10 cellular contexts compared by ENCODE assay signal in the genomic region with DNA sequence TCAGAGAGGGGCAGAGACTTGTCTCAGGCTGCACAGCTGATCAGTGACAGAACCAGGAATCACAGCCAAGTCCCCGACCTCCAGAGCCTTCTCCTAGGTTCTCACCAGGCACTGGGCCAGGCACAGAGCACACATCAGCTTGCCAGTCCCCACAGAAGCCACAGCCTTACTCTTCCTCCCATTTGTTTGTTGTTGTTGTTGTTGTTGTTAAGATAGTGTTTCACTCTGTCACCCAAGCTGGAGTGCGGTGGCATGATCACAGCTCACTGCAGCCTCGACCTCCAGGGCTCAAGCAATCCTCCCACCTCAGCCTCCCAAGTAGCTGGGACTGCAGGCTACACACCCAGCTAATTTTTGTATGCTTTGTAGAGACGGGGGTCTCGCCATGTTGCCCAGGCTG. TPM values are rescaled to one million over a fixed set of nuclear protein-coding genes. Genes with fewer than 3 reads are reported as not detected.
A peak's percentile ranks its signal among the peaks of the same experiment; 100 is the strongest.
DNase-seq lines count a peak whose midpoint lies in the region; ATAC-seq and TF ChIP-seq lines count a peak whose summit lies in the region.
"Had no signal": no experiment of that assay in that cellular context is flagged by ENCODE, and none has a peak within 500 bp of the region (broad histone marks: within the 10 kb centered on the region; RNA-seq: fewer than 3 reads in every experiment).

No MANE protein-coding gene starts in this region.

- ATAC-seq in GM21786 (IDR thresholded peaks at IDR 0.05; ENCODE audit: unreplicated experiment) (no peak), HG02973 (IDR thresholded peaks at IDR 0.05; ENCODE audit: unreplicated experiment) (no peak)
- ATAC-seq: psoas muscle, WTC11 had no signal

- H3K4me2 ChIP-seq in OCI-LY1 (ENCODE audit: low read length) = peak overlapping the region; percentile 46
- H3K4me2 ChIP-seq in osteoblast (ENCODE audit: insufficient read depth, low read length) = no peak overlapping the region

- H3K4me1 ChIP-seq in CD8-positive, alpha-beta memory T cell (ENCODE audit: insufficient read depth, low read length) = peaks cover 93% of the 10 kb centered on the region
- H3K4me1 ChIP-seq in OCI-LY1 (ENCODE audit: insufficient read depth, low read length, severe bottlenecking) = peaks cover 67% of the 10 kb centered on the region
- H3K4me1 ChIP-seq in osteoblast (ENCODE audit: insufficient read depth, low read length) = no peaks in the 10 kb centered on the region
- H3K4me1 ChIP-seq: psoas muscle had no signal

- no peaks in the 10 kb centered on the region for H3K9me2 ChIP-seq in OCI-LY1 (ENCODE audit: low read depth, low read length)

- peak in 2 of 5 donors; percentile 12 to 55 for DNase-seq in CD8-positive, alpha-beta memory T cell
- no peak for DNase-seq in activated naive CD8-positive, alpha-beta T cell treated with anti-CD3 and anti-CD28 coated beads for 36 hours
- peak; percentile 57 for DNase-seq in osteoblast (ENCODE audit: insufficient read length, low spot score, missing footprints)
- DNase-seq in UCSD-AML1 (lab: John Stamatoyannopoulos, UW; ENCODE audit: unreplicated experiment) = no peak
- DNase-seq: midbrain, psoas muscle had no signal

- H3K9me3 ChIP-seq in CD8-positive, alpha-beta memory T cell (ENCODE audit: low read length) = no peaks in the 10 kb centered on the region
- H3K9me3 ChIP-seq in OCI-LY1 (ENCODE audit: low read length) = no peaks in the 10 kb centered on the region
- H3K9me3 ChIP-seq in osteoblast (ENCODE audit: low read depth, low read length) = no peaks in the 10 kb centered on the region
- H3K9me3 ChIP-seq: psoas muscle had no signal

- H4K20me1 ChIP-seq in OCI-LY1 (ENCODE audit: insufficient read depth, low read length) (no peaks in the 10 kb centered on the region), osteoblast (ENCODE audit: insufficient read depth, low read length) (no peaks in the 10 kb centered on the region)

- no peaks in the 10 kb centered on the region for H3K9me3 Mint-ChIP-seq in CD8-positive, alpha-beta memory T cell
- peaks cover 1% of the 10 kb centered on the region for H3K9me3 Mint-ChIP-seq in activated naive CD8-positive, alpha-beta T cell treated with anti-CD3 and anti-CD28 coated beads for 36 hours
- H3K9me3 Mint-ChIP-seq: WTC11 had no signal

- H2AFZ ChIP-seq in OCI-LY1 (ENCODE audit: low read length) (no peak overlapping the region), osteoblast (ENCODE audit: low read length) (no peak overlapping the region)

- peak overlapping the region; percentile 96 to 99 (median 98) for H3K27ac Mint-ChIP-seq in CD8-positive, alpha-beta memory T cell
- peak overlapping the region; percentile 96 for H3K27ac Mint-ChIP-seq in activated naive CD8-positive, alpha-beta T cell treated with anti-CD3 and anti-CD28 coated beads for 36 hours
- H3K27ac Mint-ChIP-seq: WTC11 had no signal

- CTCF ChIA-PET in CD8-positive, alpha-beta memory T cell (lab: Charles Lee) = interaction anchor here (1.2 to 18.2 kb wide), 9 partner anchors 9 to 73 kb away, joined by 3 to 485 read pairs (median 5); partner anchors contain the start of genes EEIG1 and NAIF1

- peaks cover 86 to 96% (median 91%) of the 10 kb centered on the region in 3 donors for H3K4me1 Mint-ChIP-seq in CD8-positive, alpha-beta memory T cell
- H3K4me1 Mint-ChIP-seq in activated naive CD8-positive, alpha-beta T cell treated with anti-CD3 and anti-CD28 coated beads for 36 hours = peaks cover 81% of the 10 kb centered on the region

- H3K9ac ChIP-seq in OCI-LY1 (ENCODE audit: low read length) = peak overlapping the region; percentile 15; the same call in 1 of the 2 replicates

- peak overlapping the region; percentile 18 for H3K4me3 ChIP-seq in CD8-positive, alpha-beta memory T cell (ENCODE audit: low read length)
- H3K4me3 ChIP-seq in OCI-LY1 (ENCODE audit: low read depth, low read length, poor library complexity, severe bottlenecking) (no peak overlapping the region), osteoblast (ENCODE audit: insufficient read depth, low read length) (no peak overlapping the region)
- H3K4me3 ChIP-seq: psoas muscle had no signal

- peak overlapping the region; percentile 84 for H3K27ac ChIP-seq in CD8-positive, alpha-beta memory T cell (ENCODE audit: low read depth, low read length)
- peak overlapping the region; percentile 88 for H3K27ac ChIP-seq in OCI-LY1 (ENCODE audit: low read depth, low read length, poor library complexity, severe bottlenecking)
- no peak overlapping the region for H3K27ac ChIP-seq in osteoblast (ENCODE audit: low read depth, low read length)
- H3K27ac ChIP-seq: psoas muscle had no signal

- peak overlapping the region; percentile 72 to 90 (median 80) for H3K4me3 Mint-ChIP-seq in CD8-positive, alpha-beta memory T cell
- H3K4me3 Mint-ChIP-seq in activated naive CD8-positive, alpha-beta T cell treated with anti-CD3 and anti-CD28 coated beads for 36 hours = peak overlapping the region; percentile 60
- H3K4me3 Mint-ChIP-seq: WTC11 had no signal

- peaks cover 5% of the 10 kb centered on the region; the same call in 1 of the 2 replicates for H3F3A ChIP-seq in OCI-LY1 (ENCODE audit: insufficient read depth, low read length)

- H3K27me3 Mint-ChIP-seq in CD8-positive, alpha-beta memory T cell = no peaks in the 10 kb centered on the region
- H3K27me3 Mint-ChIP-seq in activated naive CD8-positive, alpha-beta T cell treated with anti-CD3 and anti-CD28 coated beads for 36 hours = no peaks in the 10 kb centered on the region

- H3K36me3 Mint-ChIP-seq in CD8-positive, alpha-beta memory T cell = peaks cover 0 to under 1% (median 0%) of the 10 kb centered on the region in 3 donors
- H3K36me3 Mint-ChIP-seq in activated naive CD8-positive, alpha-beta T cell treated with anti-CD3 and anti-CD28 coated beads for 36 hours = peaks cover 1% of the 10 kb centered on the region
- H3K36me3 Mint-ChIP-seq: WTC11 had no signal

- H3K27me3 ChIP-seq in CD8-positive, alpha-beta memory T cell (ENCODE audit: insufficient read depth, low read length, poor library complexity, severe bottlenecking) = no peaks in the 10 kb centered on the region
- no peaks in the 10 kb centered on the region for H3K27me3 ChIP-seq in OCI-LY1 (ENCODE audit: insufficient read depth, low read length)
- no peaks in the 10 kb centered on the region for H3K27me3 ChIP-seq in osteoblast (ENCODE audit: insufficient read depth, low read length)

- no peaks in the 10 kb centered on the region for H3K36me3 ChIP-seq in CD8-positive, alpha-beta memory T cell (ENCODE audit: insufficient read depth, low read length)
- H3K36me3 ChIP-seq in OCI-LY1 (ENCODE audit: insufficient read depth, low read length) (no peaks in the 10 kb centered on the region), osteoblast (ENCODE audit: insufficient read depth, low read length) (no peaks in the 10 kb centered on the region)

- TF ChIP-seq CTCF in OCI-LY1 (IDR thresholded peaks at IDR 0.05; ENCODE audit: low read length) (no peak), osteoblast (IDR thresholded peaks at IDR 0.05; ENCODE audit: extremely low read depth, low read depth, low read length) (no peak)

- POLR2A ChIA-PET in CD8-positive, alpha-beta memory T cell (lab: Charles Lee) = interaction anchor here (0.7 to 3.4 kb wide), 8 partner anchors 9 to 95 kb away, joined by 3 to 29 read pairs (median 8); partner anchors contain the start of genes EEIG1, NAIF1 and PIP5KL1

- H3K79me2 ChIP-seq in OCI-LY1 (ENCODE audit: insufficient read depth, low read length) (no peaks in the 10 kb centered on the region), osteoblast (ENCODE audit: insufficient read depth, low read length) (no peaks in the 10 kb centered on the region)

RNA-seq across cellular contexts. Expression of gene NAIF1, which starts 41.4 kb away (rescaled TPM):
- total RNA-seq in CD8-positive, alpha-beta memory T cell = 10 to 100 TPM; 13.1 to 14.0 TPM
- 13.5 TPM for polyA plus RNA-seq in CD8-positive, alpha-beta memory T cell
- total RNA-seq in activated naive CD8-positive, alpha-beta T cell treated with anti-CD3 and anti-CD28 coated beads for 36 hours = 10 to 100 TPM; 11.2 to 12.0 TPM
- 10.1 and 10.6 TPM in 2 replicates for total RNA-seq in osteoblast

RNA-seq across cellular contexts. Expression of gene SLC25A25, which starts 42.3 kb away (rescaled TPM):
- total RNA-seq in CD8-positive, alpha-beta memory T cell = 10 to 100 TPM; 17.7 to 17.8 TPM
- 19.8 TPM for polyA plus RNA-seq in CD8-positive, alpha-beta memory T cell
- total RNA-seq in activated naive CD8-positive, alpha-beta T cell treated with anti-CD3 and anti-CD28 coated beads for 36 hours = 10 to 100 TPM; 13.0 to 14.5 TPM
- total RNA-seq in osteoblast = 9.7 and 13.4 TPM in 2 replicates

RNA-seq across cellular contexts. Expression of gene EEIG1, which starts 45.0 kb away (rescaled TPM):
- 10 to 100 TPM; 82.2 to 93.3 TPM for total RNA-seq in CD8-positive, alpha-beta memory T cell
- 167 TPM for polyA plus RNA-seq in CD8-positive, alpha-beta memory T cell
- 10 to 100 TPM; 77.2 to 83.8 TPM for total RNA-seq in activated naive CD8-positive, alpha-beta T cell treated with anti-CD3 and anti-CD28 coated beads for 36 hours
- 18.0 and 20.6 TPM in 2 replicates for total RNA-seq in osteoblast
